In the genomic region with DNA sequence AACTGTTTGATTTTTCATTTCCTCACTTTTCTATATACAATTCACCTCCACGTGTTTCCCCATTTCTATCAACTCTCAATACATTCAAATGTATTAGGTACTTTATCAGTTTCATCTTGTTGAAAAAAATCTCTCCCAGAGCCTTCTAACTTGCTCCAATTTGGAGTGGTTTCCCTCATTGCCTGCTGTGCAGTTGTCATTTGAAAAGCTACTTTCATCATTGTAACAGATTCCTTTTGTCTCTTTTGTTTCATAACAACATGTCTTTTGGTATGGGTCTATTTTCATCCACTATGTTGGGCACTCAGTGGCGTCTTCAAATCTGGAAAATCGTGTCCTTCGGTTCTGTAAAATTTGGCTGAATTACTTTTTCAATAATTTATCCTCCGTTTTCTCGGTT, we compare ENCODE assay signal across 26 cellular contexts.
"Had no signal": no experiment of that assay in that cellular context is flagged by ENCODE, and none has a peak within 500 bp of the region (broad histone marks: within the 10 kb centered on the region; RNA-seq: fewer than 3 reads in every experiment).

No MANE protein-coding gene starts in this region.

- ATAC-seq: gastrocnemius medialis; naive thymus-derived CD8-positive, alpha-beta T cell; stimulated activated memory B cell treated with anti-CD40 and anti-IgM and Interleukin-4, amounts not matched to agents 10 μg/mL and 1 μg/mL and 100 μg/mL, for 72 hours; stimulated activated naive CD8-positive, alpha-beta T cell treated with anti-CD3 and anti-CD28 coated beads, Interleukin-15, amount 100 ng/mL, for 72 hours had no signal

- H3K4me2 ChIP-seq: hepatocyte, smooth muscle cell had no signal

- H3K4me1 ChIP-seq: adrenal gland, colonic mucosa, parathyroid adenoma, suprapubic skin, tibial nerve had no signal

- H3K27ac ChIP-seq: adrenal gland, cardiac muscle cell, colonic mucosa, gastrocnemius medialis, hepatocyte, parathyroid adenoma, right atrium auricular region, suprapubic skin, tibial nerve had no signal

- H3K9me3 ChIP-seq: adrenal gland, colonic mucosa, gastrocnemius medialis, right atrium auricular region, suprapubic skin, tibial nerve had no signal

- H3K4me3 ChIP-seq: adrenal gland, cardiac muscle cell, colonic mucosa, gastrocnemius medialis, hepatocyte, right atrium auricular region, smooth muscle cell, suprapubic skin, tibial nerve had no signal

- H3K9ac ChIP-seq: parathyroid adenoma had no signal

- H3K36me3 ChIP-seq: adrenal gland, colonic mucosa had no signal

- DNase-seq: activated CD4-positive, alpha-beta T cell treated with anti-CD3 and anti-CD28 coated beads for 48 hours; activated CD4-positive, alpha-beta T cell treated with anti-CD3 and anti-CD28 coated beads, Interleukin-2, amount 50 U/mL, for 48 hours; activated CD8-positive, alpha-beta memory T cell treated with anti-CD3 and anti-CD28 coated beads for 24 hours; activated effector memory CD4-positive, alpha-beta T cell treated with Interleukin-2 at 50 U/mL for 16 hours; activated naive CD4-positive, alpha-beta T cell treated with Interleukin-2 at 50 U/mL for 16 hours; adrenal gland; aorta; cerebellar nuclear complex; colonic mucosa; effector CD8-positive, alpha-beta T cell; gastrocnemius medialis; kidney; naive thymus-derived CD8-positive, alpha-beta T cell; occipital lobe; stimulated activated CD4-positive, alpha-beta T cell treated with anti-CD3 and anti-CD28 coated beads, Interleukin-1b, Interleukin-23, amount 100 ng/mL, for 48 hours; stimulated activated CD4-positive, alpha-beta T cell treated with anti-CD3 and anti-CD28 coated beads, Interleukin-4, amount 100 ng/mL, for 4 hours; stimulated activated CD8-positive, alpha-beta memory T cell treated with anti-CD3 and anti-CD28 coated beads, Interleukin-4, amount 100 ng/mL, for 48 hours; stimulated activated naive CD8-positive, alpha-beta T cell treated with anti-CD3 and anti-CD28 coated beads, Interleukin-15, amount 100 ng/mL, for 72 hours had no signal

- H3K27me3 ChIP-seq: adrenal gland, cardiac muscle cell, colonic mucosa, gastrocnemius medialis, hepatocyte, right atrium auricular region, suprapubic skin, tibial nerve had no signal
